Comparison of ENCODE assay signal across 1 cellular context in genomic region chr3:48185129-48185528, GRCh38.
TF ChIP-seq lines count a peak whose summit lies in the region.

No MANE protein-coding gene starts in this region.

TF ChIP-seq in GM23338, 12 proteins besides CTCF, POLR2A, EP300 and RAD21 (continued from another document):
- no peak for TF ChIP-seq POLR2AphosphoS5 (IDR thresholded peaks at IDR 0.05; ENCODE audit: low read depth)
- TF ChIP-seq NANOG (IDR thresholded peaks at IDR 0.05; ENCODE audit: borderline replicate concordance) = no peak
- no peak for TF ChIP-seq STAT1 (IDR thresholded peaks at IDR 0.05; ENCODE audit: unreplicated experiment)
- TF ChIP-seq ETS1 (IDR thresholded peaks at IDR 0.05) = no peak
- no peak for TF ChIP-seq ZNF114 (CRISPR knock-in tag; IDR thresholded peaks at IDR 0.05)
- no peak for TF ChIP-seq ZNF331 (CRISPR knock-in tag; IDR thresholded peaks at IDR 0.05; ENCODE audit: low read depth)
- TF ChIP-seq CREB1 (CRISPR knock-in tag; IDR thresholded peaks at IDR 0.05; ENCODE audit: low read depth) = no peak
- no peak for TF ChIP-seq EZH2phosphoT487 (IDR thresholded peaks at IDR 0.05; ENCODE audit: unreplicated experiment)
- no peak for TF ChIP-seq ZNF462 (CRISPR knock-in tag; IDR thresholded peaks at IDR 0.05)
- no peak for TF ChIP-seq JUNB (IDR thresholded peaks at IDR 0.05; ENCODE audit: unreplicated experiment)
- no peak for TF ChIP-seq EZH2 (IDR thresholded peaks at IDR 0.05; ENCODE audit: low read depth, unreplicated experiment)
